Comparison of ENCODE assay signal across 8 cellular contexts in genomic region chr22:49971232-49972162, GRCh38. TPM values are rescaled to one million over a fixed set of nuclear protein-coding genes. Genes with fewer than 3 reads are reported as not detected.
A peak's percentile ranks its signal among the peaks of the same experiment; 100 is the strongest.
DNase-seq lines count a peak whose midpoint lies in the region; ATAC-seq and TF ChIP-seq lines count a peak whose summit lies in the region.

No MANE protein-coding gene starts in this region.

- H3K9me3 Mint-ChIP-seq in endodermal cell (no peaks in the 10 kb centered on the region), mesothelial cell of epicardium (no peaks in the 10 kb centered on the region)
- peaks cover 3% of the 10 kb centered on the region for H3K9me3 Mint-ChIP-seq in stimulated activated memory B cell treated with anti-CD40 and anti-IgM and Interleukin-4, amounts not matched to agents 10 μg/mL and 1 μg/mL and 100 μg/mL, for 72 hours

- H3K4me1 Mint-ChIP-seq in endodermal cell (peaks cover 4% of the 10 kb centered on the region), mesothelial cell of epicardium (peaks cover 11% of the 10 kb centered on the region)
- peaks cover 44% of the 10 kb centered on the region for H3K4me1 Mint-ChIP-seq in stimulated activated memory B cell treated with anti-CD40 and anti-IgM and Interleukin-4, amounts not matched to agents 10 μg/mL and 1 μg/mL and 100 μg/mL, for 72 hours

- H3K4me2 ChIP-seq in BLaER1 treated with 17β-estradiol and CSF1 and Interleukin-3, amounts not matched to agents 10 nM and 100 nM: peak overlapping the region; percentile 95 to 100 (median 98)

- TF ChIP-seq CTCF in endodermal cell (conservative IDR thresholded peaks at IDR 0.05) (no peak), mesothelial cell of epicardium (IDR thresholded peaks at IDR 0.05; ENCODE audit: unreplicated experiment) (no peak)

- no peaks in the 10 kb centered on the region for H3K36me3 Mint-ChIP-seq in endodermal cell (ENCODE audit: low read depth)
- no peaks in the 10 kb centered on the region for H3K36me3 Mint-ChIP-seq in mesothelial cell of epicardium
- peaks cover 5% of the 10 kb centered on the region for H3K36me3 Mint-ChIP-seq in stimulated activated memory B cell treated with anti-CD40 and anti-IgM and Interleukin-4, amounts not matched to agents 10 μg/mL and 1 μg/mL and 100 μg/mL, for 72 hours

- H4K20me1 ChIP-seq in BLaER1 treated with 17β-estradiol and CSF1 and Interleukin-3, amounts not matched to agents 10 nM and 100 nM: peaks cover 0 to 43% (median 9%) of the 10 kb centered on the region in 11 experiments; a peak in 13 of 22 replicates

- no peaks in the 10 kb centered on the region for H3K9me3 ChIP-seq in BLaER1 treated with 17β-estradiol and CSF1 and Interleukin-3, amounts not matched to agents 10 nM and 100 nM (replicated peaks in 1 of 11)
- no peaks in the 10 kb centered on the region for H3K9me3 ChIP-seq in endodermal cell (ENCODE audit: control insufficient read depth, low read length)

- peaks cover 51 to 70% (median 55%) of the 10 kb centered on the region in 10 experiments for H3K4me1 ChIP-seq in BLaER1 treated with 17β-estradiol and CSF1 and Interleukin-3, amounts not matched to agents 10 nM and 100 nM
- no peaks in the 10 kb centered on the region for H3K4me1 ChIP-seq in endodermal cell (ENCODE audit: control insufficient read depth, insufficient read depth, low read length)

- DNase-seq in HK-2 (ENCODE audit: unreplicated experiment) (peak; percentile 65), endodermal cell (peak; percentile 77), mesothelial cell of epicardium (ENCODE audit: low spot score in 2 of 2, unreplicated experiment in 2 of 2) (peak in 1 of 2 experiments; percentile 42), NCI-H1694 treated with DMSO at 0.1 percent for 48 hours (lab: John Stamatoyannopoulos, UW) (no peak)
- peak; percentile 75 to 83 for DNase-seq in activated CD4-positive, alpha-beta T cell treated with anti-CD3 and anti-CD28 coated beads for 4 hours

- peak overlapping the region; percentile 48 to 71 (median 58) for H3K4me3 ChIP-seq in BLaER1 treated with 17β-estradiol and CSF1 and Interleukin-3, amounts not matched to agents 10 nM and 100 nM
- no peak overlapping the region for H3K4me3 ChIP-seq in endodermal cell (ENCODE audit: low read length)

- peak overlapping the region; percentile 56 to 84 (median 79) for H3K9ac ChIP-seq in BLaER1 treated with 17β-estradiol and CSF1 and Interleukin-3, amounts not matched to agents 10 nM and 100 nM
- no peak overlapping the region for H3K9ac ChIP-seq in endodermal cell (ENCODE audit: extremely low read depth, low read length, poor library complexity, severe bottlenecking)

- peak; percentile 29 for ATAC-seq in GM19397 (IDR thresholded peaks at IDR 0.05; ENCODE audit: unreplicated experiment)
- ATAC-seq in stimulated activated memory B cell treated with anti-CD40 and anti-IgM and Interleukin-4, amounts not matched to agents 10 μg/mL and 1 μg/mL and 100 μg/mL, for 72 hours: peak; percentile 54

- H3K27ac ChIP-seq in BLaER1 treated with 17β-estradiol and CSF1 and Interleukin-3, amounts not matched to agents 10 nM and 100 nM: peak overlapping the region; percentile 63 to 86 (median 80)
- no peak overlapping the region for H3K27ac ChIP-seq in endodermal cell (ENCODE audit: low read depth, low read length)

- H3K4me3 Mint-ChIP-seq in endodermal cell (peak overlapping the region; percentile 48), mesothelial cell of epicardium (peak overlapping the region; percentile 67)
- H3K4me3 Mint-ChIP-seq in stimulated activated memory B cell treated with anti-CD40 and anti-IgM and Interleukin-4, amounts not matched to agents 10 μg/mL and 1 μg/mL and 100 μg/mL, for 72 hours: peak overlapping the region; percentile 79

- no peak overlapping the region for H3K27ac Mint-ChIP-seq in endodermal cell
- peak overlapping the region; percentile 74 for H3K27ac Mint-ChIP-seq in mesothelial cell of epicardium
- peak overlapping the region; percentile 95 for H3K27ac Mint-ChIP-seq in stimulated activated memory B cell treated with anti-CD40 and anti-IgM and Interleukin-4, amounts not matched to agents 10 μg/mL and 1 μg/mL and 100 μg/mL, for 72 hours

- peaks cover 8% of the 10 kb centered on the region for H3K27me3 Mint-ChIP-seq in endodermal cell (ENCODE audit: insufficient read depth)
- H3K27me3 Mint-ChIP-seq in mesothelial cell of epicardium (ENCODE audit: low read depth): peaks cover 9% of the 10 kb centered on the region
- no peaks in the 10 kb centered on the region for H3K27me3 Mint-ChIP-seq in stimulated activated memory B cell treated with anti-CD40 and anti-IgM and Interleukin-4, amounts not matched to agents 10 μg/mL and 1 μg/mL and 100 μg/mL, for 72 hours

- 20 to 24% methylated on average over 5 to 81 of the region's 81 CpGs for WGBS in endodermal cell (ENCODE audit: insufficient coverage in 1 of 2, insufficient read length in 1 of 2), 2 experiments

- H3K27me3 ChIP-seq in BLaER1 treated with 17β-estradiol and CSF1 and Interleukin-3, amounts not matched to agents 10 nM and 100 nM: peaks cover 7 to 26% (median 18%) of the 10 kb centered on the region in 11 experiments; a peak in 21 of 22 replicates
- H3K27me3 ChIP-seq in endodermal cell (ENCODE audit: control insufficient read depth, insufficient read depth, low read length, poor library complexity, severe bottlenecking): peaks cover 35% of the 10 kb centered on the region

- no peaks in the 10 kb centered on the region for H3K36me3 ChIP-seq in BLaER1 treated with 17β-estradiol and CSF1 and Interleukin-3, amounts not matched to agents 10 nM and 100 nM
- no peaks in the 10 kb centered on the region for H3K36me3 ChIP-seq in endodermal cell (ENCODE audit: control insufficient read depth, insufficient read depth, low read length)

RNA-seq across cellular contexts. Expression of gene PIM3, which starts 10.9 kb away (rescaled TPM):
- 10 to 100 TPM; 31.5 to 36.6 TPM for total RNA-seq in endodermal cell
- 21.6 TPM for polyA plus RNA-seq in endodermal cell (2013, experiment 1 of 2)
- polyA plus RNA-seq in endodermal cell (2013, experiment 2 of 2): 19.6 TPM
- 57.5 to 62.5 TPM (median 59.8 TPM) in 3 replicates for total RNA-seq in mesothelial cell of epicardium

RNA-seq across cellular contexts. Expression of gene IL17REL, which starts 41.1 kb away (rescaled TPM):
- total RNA-seq in endodermal cell: under 1 TPM in 1 of 2 donors, not detected in 1; 0.15 TPM
- not detected for polyA plus RNA-seq in endodermal cell (2013, experiment 1 of 2)
- polyA plus RNA-seq in endodermal cell (2013, experiment 2 of 2): 0.12 TPM
- total RNA-seq in mesothelial cell of epicardium: 0.29 to 0.31 TPM (median 0.31 TPM) in 3 replicates

RNA-seq across cellular contexts. Expression of gene CRELD2, which starts 53.1 kb away (rescaled TPM):
- total RNA-seq in endodermal cell (10 to 100 TPM; 39.8 to 62.9 TPM), mesothelial cell of epicardium (41.4 to 42.2 TPM (median 41.9 TPM) in 3 replicates)
- 27.1 TPM for polyA plus RNA-seq in endodermal cell (2013, experiment 1 of 2)
- polyA plus RNA-seq in endodermal cell (2013, experiment 2 of 2): 27.4 TPM

RNA-seq across cellular contexts. Expression of gene ALG12, which starts 53.3 kb away (rescaled TPM):
- total RNA-seq in endodermal cell (10 to 100 TPM; 19.7 to 26.2 TPM), mesothelial cell of epicardium (26.4 to 30.9 TPM (median 26.8 TPM) in 3 replicates)
- 16.2 TPM for polyA plus RNA-seq in endodermal cell (2013, experiment 1 of 2)
- polyA plus RNA-seq in endodermal cell (2013, experiment 2 of 2): 12.6 TPM
